ENCODE assay signal across 1 cellular context in genomic region chr1:9593492-9594465, GRCh38.
TF ChIP-seq lines count a peak whose summit lies in the region.

No MANE protein-coding gene starts in this region.

TF ChIP-seq in HepG2, 621 proteins besides CTCF, POLR2A, EP300 and RAD21 (continued from another document and continues in another):
- no peak for TF ChIP-seq THAP9 (CRISPR knock-in tag; IDR thresholded peaks at IDR 0.05; ENCODE audit: borderline replicate concordance)
- no peak for TF ChIP-seq BHLHE40 (IDR thresholded peaks at IDR 0.05; ENCODE audit: low read length)
- peak in 1 of 2 experiments; percentile 21; a peak in 1 of 4 replicates for TF ChIP-seq HMGXB4 (CRISPR knock-in tag; IDR thresholded peaks at IDR 0.05; ENCODE audit: borderline replicate concordance in 1 of 2, low read depth in 1 of 2)
- no peak for TF ChIP-seq HMGXB3 (CRISPR knock-in tag; IDR thresholded peaks at IDR 0.05; ENCODE audit: borderline replicate concordance)
- TF ChIP-seq FOXO4 (CRISPR knock-in tag; conservative IDR thresholded peaks at IDR 0.05), result no peak
- no peak for TF ChIP-seq ZBTB49 (CRISPR knock-in tag; IDR thresholded peaks at IDR 0.05; ENCODE audit: borderline replicate concordance)
- no peak for TF ChIP-seq BRD4 (CRISPR knock-in tag; IDR thresholded peaks at IDR 0.05)
- TF ChIP-seq FOXK2 (IDR thresholded peaks at IDR 0.05), result peak; percentile 50; the same call in 1 of the 2 replicates
- TF ChIP-seq IRX3 (CRISPR knock-in tag; IDR thresholded peaks at IDR 0.05; ENCODE audit: borderline replicate concordance, low read depth), result no peak
- TF ChIP-seq CBX2 (IDR thresholded peaks at IDR 0.05; ENCODE audit: low read depth, low read length), result no peak
- TF ChIP-seq CBX2 (CRISPR knock-in tag; IDR thresholded peaks at IDR 0.05; ENCODE audit: low read depth), result no peak
- no peak for TF ChIP-seq LCORL (IDR thresholded peaks at IDR 0.05)
- TF ChIP-seq LCORL (CRISPR knock-in tag; IDR thresholded peaks at IDR 0.05), result no peak
- TF ChIP-seq ZNF547 (CRISPR knock-in tag; IDR thresholded peaks at IDR 0.05), result no peak
- TF ChIP-seq ZFP62 (CRISPR knock-in tag; IDR thresholded peaks at IDR 0.05), result no peak
- no peak for TF ChIP-seq ZNF691 (CRISPR knock-in tag; IDR thresholded peaks at IDR 0.05; ENCODE audit: borderline replicate concordance, low read depth)
- no peak for TF ChIP-seq ZNF619 (CRISPR knock-in tag; IDR thresholded peaks at IDR 0.05)
- TF ChIP-seq ZSCAN5A (CRISPR knock-in tag; IDR thresholded peaks at IDR 0.05; ENCODE audit: borderline replicate concordance), result no peak
- no peak for TF ChIP-seq FOSL2 (CRISPR knock-in tag; IDR thresholded peaks at IDR 0.05)
- no peak for TF ChIP-seq ZBTB44 (CRISPR knock-in tag; IDR thresholded peaks at IDR 0.05)
- no peak for TF ChIP-seq ZNF513 (CRISPR knock-in tag; conservative IDR thresholded peaks at IDR 0.05)
- no peak for TF ChIP-seq ZNF761 (CRISPR knock-in tag; conservative IDR thresholded peaks at IDR 0.05)
- TF ChIP-seq NFYB (CRISPR knock-in tag; IDR thresholded peaks at IDR 0.05), result peak; percentile 22; the same call in 1 of the 2 replicates
- TF ChIP-seq ZFP82 (CRISPR knock-in tag; IDR thresholded peaks at IDR 0.05; ENCODE audit: borderline replicate concordance), result no peak
- no peak for TF ChIP-seq YEATS2 (CRISPR knock-in tag; IDR thresholded peaks at IDR 0.05; ENCODE audit: borderline replicate concordance)
- no peak for TF ChIP-seq RARG (CRISPR knock-in tag; IDR thresholded peaks at IDR 0.05; ENCODE audit: low read depth)
- TF ChIP-seq ZNF296 (CRISPR knock-in tag; conservative IDR thresholded peaks at IDR 0.05), result no peak
- no peak for TF ChIP-seq YEATS4 (CRISPR knock-in tag; IDR thresholded peaks at IDR 0.05; ENCODE audit: borderline replicate concordance)
- no peak for TF ChIP-seq ZFP41 (CRISPR knock-in tag; IDR thresholded peaks at IDR 0.05; ENCODE audit: borderline replicate concordance)
- no peak for TF ChIP-seq TOE1 (CRISPR knock-in tag; IDR thresholded peaks at IDR 0.05)
- TF ChIP-seq TEAD3 (CRISPR knock-in tag; optimal IDR thresholded peaks at IDR 0.05; ENCODE audit: borderline replicate concordance), result peak; percentile 42
- no peak for TF ChIP-seq ZNF598 (CRISPR knock-in tag; IDR thresholded peaks at IDR 0.05; ENCODE audit: borderline replicate concordance)
- no peak for TF ChIP-seq ZBTB34 (CRISPR knock-in tag; IDR thresholded peaks at IDR 0.05)
- TF ChIP-seq CSRNP1 (CRISPR knock-in tag; IDR thresholded peaks at IDR 0.05), result no peak
- TF ChIP-seq ZNF746 (CRISPR knock-in tag; IDR thresholded peaks at IDR 0.05), result no peak
- 0 out of 2 replicates have a peak, but pooled peaks have one; percentile 71 for TF ChIP-seq ZNF430 (CRISPR knock-in tag; IDR thresholded peaks at IDR 0.05)
- no peak for TF ChIP-seq ZNF562 (CRISPR knock-in tag; IDR thresholded peaks at IDR 0.05; ENCODE audit: borderline replicate concordance)
- TF ChIP-seq ZNF577 (CRISPR knock-in tag; IDR thresholded peaks at IDR 0.05; ENCODE audit: borderline replicate concordance, low read depth), result no peak
